ENCODE assay signal across 8 cellular contexts in the genomic region with DNA sequence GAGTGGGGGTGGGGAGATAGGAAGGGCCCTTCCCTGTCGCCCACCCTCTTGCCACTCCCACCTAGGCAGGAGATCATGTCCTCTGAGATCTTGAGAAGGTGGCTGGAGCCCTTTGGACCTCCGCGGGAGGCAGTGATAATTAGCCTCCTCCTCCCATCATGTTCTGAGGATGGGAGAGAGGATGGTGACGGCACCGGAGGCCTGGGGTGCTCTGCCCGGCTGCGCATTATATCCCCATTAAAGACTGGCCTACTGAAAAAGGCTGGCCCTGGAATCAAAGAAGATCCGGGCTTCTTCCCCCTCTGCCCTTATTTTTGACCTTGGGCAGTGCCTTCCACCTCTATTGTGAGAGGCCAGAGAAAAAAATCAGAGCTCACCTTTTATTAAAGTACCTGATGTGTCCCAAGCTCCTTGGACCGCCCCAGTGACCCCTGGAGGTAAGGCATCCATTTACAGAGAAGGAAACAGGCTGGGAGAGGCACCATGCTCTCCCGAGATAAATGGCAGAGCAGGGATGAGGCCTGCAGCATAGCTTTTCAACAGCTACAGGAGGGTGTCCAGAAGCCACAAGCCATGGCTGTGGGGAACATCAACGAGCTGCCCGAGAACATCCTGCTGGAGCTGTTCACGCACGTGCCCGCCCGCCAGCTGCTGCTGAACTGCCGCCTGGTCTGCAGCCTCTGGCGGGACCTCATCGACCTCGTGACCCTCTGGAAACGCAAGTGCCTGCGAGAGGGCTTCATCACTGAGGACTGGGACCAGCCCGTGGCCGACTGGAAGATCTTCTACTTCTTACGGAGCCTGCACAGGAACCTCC. TPM values are rescaled to one million over a fixed set of nuclear protein-coding genes. Genes with fewer than 3 reads are reported as not detected.
DNase-seq lines count a peak whose midpoint lies in the region; ATAC-seq and TF ChIP-seq lines count a peak whose summit lies in the region.

No MANE protein-coding gene starts in this region.

- H4K20me1 ChIP-seq in BLaER1 = peaks cover 9% of the 10 kb centered on the region

- peak overlapping the region; percentile 71 for H3K4me3 Mint-ChIP-seq in natural killer cell treated with Interleukin-12 subunit alpha and Interleukin-12 subunit beta and Interleukin-15 and Interleukin-18, amount 100 ng/mL, for 72 hours

- DNase-seq in coronary artery (ENCODE audit: low spot score) (no peak), midbrain (lab: John Stamatoyannopoulos, UW) (no peak)
- DNase-seq in natural killer cell treated with Interleukin-12 subunit alpha and Interleukin-12 subunit beta and Interleukin-15 and Interleukin-18, amount 100 ng/mL, for 72 hours (ENCODE audit: low spot score) = no peak

- H3K36me3 ChIP-seq in BLaER1 (peaks cover 32% of the 10 kb centered on the region; the same call in 1 of the 2 replicates), KOPT-K1 (ENCODE audit: insufficient read depth, low read length) (peaks cover 26% of the 10 kb centered on the region)

- no peak overlapping the region for H3K27ac Mint-ChIP-seq in natural killer cell treated with Interleukin-12 subunit alpha and Interleukin-12 subunit beta and Interleukin-15 and Interleukin-18, amount 100 ng/mL, for 72 hours

- no peaks in the 10 kb centered on the region for H3K36me3 Mint-ChIP-seq in natural killer cell treated with Interleukin-12 subunit alpha and Interleukin-12 subunit beta and Interleukin-15 and Interleukin-18, amount 100 ng/mL, for 72 hours

- H3K27ac ChIP-seq in BLaER1 = no peak overlapping the region
- H3K27ac ChIP-seq in KOPT-K1 (ENCODE audit: low read depth, low read length, poor library complexity, severe bottlenecking) = peak overlapping the region; percentile 39
- H3K27ac ChIP-seq in coronary artery = peak overlapping the region in 1 of 2 donors; percentile 75

- no peak for ATAC-seq in natural killer cell treated with Interleukin-12 subunit alpha and Interleukin-12 subunit beta and Interleukin-15 and Interleukin-18, amount 100 ng/mL, for 72 hours
- ATAC-seq in GM18505 (IDR thresholded peaks at IDR 0.05; ENCODE audit: unreplicated experiment) (no peak), GM19395 (IDR thresholded peaks at IDR 0.05; ENCODE audit: unreplicated experiment) (no peak), GM21367 (IDR thresholded peaks at IDR 0.05; ENCODE audit: unreplicated experiment) (no peak)

- no peaks in the 10 kb centered on the region for H3K27me3 Mint-ChIP-seq in natural killer cell treated with Interleukin-12 subunit alpha and Interleukin-12 subunit beta and Interleukin-15 and Interleukin-18, amount 100 ng/mL, for 72 hours

- peaks cover 46% of the 10 kb centered on the region for H3K4me1 ChIP-seq in BLaER1

- peak overlapping the region; percentile 61 for H3K9ac ChIP-seq in BLaER1

- H3K4me1 Mint-ChIP-seq in natural killer cell treated with Interleukin-12 subunit alpha and Interleukin-12 subunit beta and Interleukin-15 and Interleukin-18, amount 100 ng/mL, for 72 hours (ENCODE audit: low read depth in 2 of 2) = peaks cover 18 to 21% of the 10 kb centered on the region in 2 donors

- peak overlapping the region; percentile 97 for H3K4me2 ChIP-seq in BLaER1

- no peaks in the 10 kb centered on the region for H3K9me3 Mint-ChIP-seq in natural killer cell treated with Interleukin-12 subunit alpha and Interleukin-12 subunit beta and Interleukin-15 and Interleukin-18, amount 100 ng/mL, for 72 hours

- no peak for TF ChIP-seq CTCF in coronary artery (IDR thresholded peaks at IDR 0.05)

- H3K27me3 ChIP-seq in BLaER1 = peaks cover 34% of the 10 kb centered on the region

- TF ChIP-seq POLR2A in GM18505 (IDR thresholded peaks at IDR 0.05; ENCODE audit: borderline replicate concordance, extremely low read depth, insufficient read depth, insufficient read length) = no peak

- no peaks in the 10 kb centered on the region for H3K9me3 ChIP-seq in BLaER1
- H3K9me3 ChIP-seq in KOPT-K1 (ENCODE audit: insufficient read depth, low read length, poor library complexity, severe bottlenecking) = no peaks in the 10 kb centered on the region

- H3K4me3 ChIP-seq in BLaER1 (peak overlapping the region; percentile 67), coronary artery (peak overlapping the region; percentile 91)

RNA-seq across cellular contexts. Expression of a gene that starts 0.8 kb away (rescaled TPM):
- total RNA-seq in natural killer cell treated with Interleukin-12 subunit alpha and Interleukin-12 subunit beta and Interleukin-15 and Interleukin-18, amount 100 ng/mL, for 72 hours = 10 to 100 TPM; 45.4 to 49.7 TPM

RNA-seq across cellular contexts. Expression of a gene that starts 1.2 kb away (rescaled TPM):
- total RNA-seq in natural killer cell treated with Interleukin-12 subunit alpha and Interleukin-12 subunit beta and Interleukin-15 and Interleukin-18, amount 100 ng/mL, for 72 hours = 10 to 100 TPM; 13.2 to 16.3 TPM

RNA-seq across cellular contexts. Expression of a gene that starts 8.5 kb away (rescaled TPM):
- 100 to 1,000 TPM in 1 of 2 donors, 10 to 100 TPM in 1; 42.9 to 106 TPM for total RNA-seq in natural killer cell treated with Interleukin-12 subunit alpha and Interleukin-12 subunit beta and Interleukin-15 and Interleukin-18, amount 100 ng/mL, for 72 hours

RNA-seq across cellular contexts. Expression of a gene that starts 25.5 kb away (rescaled TPM):
- 100 to 1,000 TPM; 115 to 153 TPM for total RNA-seq in natural killer cell treated with Interleukin-12 subunit alpha and Interleukin-12 subunit beta and Interleukin-15 and Interleukin-18, amount 100 ng/mL, for 72 hours

RNA-seq across cellular contexts. Expression of a gene that starts 36.0 kb away (rescaled TPM):
- 10 to 100 TPM; 29.3 to 41.5 TPM for total RNA-seq in natural killer cell treated with Interleukin-12 subunit alpha and Interleukin-12 subunit beta and Interleukin-15 and Interleukin-18, amount 100 ng/mL, for 72 hours
